16 cellular contexts compared by ENCODE assay signal in genomic region chr11:6609502-6610015, GRCh38. TPM values are rescaled to one million over a fixed set of nuclear protein-coding genes. Genes with fewer than 3 reads are reported as not detected.
DNase-seq lines count a peak whose midpoint lies in the region; ATAC-seq, FAIRE-seq and TF ChIP-seq lines count a peak whose summit lies in the region.
"Had no signal": no experiment of that assay in that cellular context is flagged by ENCODE, and none has a peak within 500 bp of the region (broad histone marks: within the 10 kb centered on the region; RNA-seq: fewer than 3 reads in every experiment).

No MANE protein-coding gene starts in this region.

- DNase-seq in cardiac muscle cell (ENCODE audit: low read depth in 1 of 2, low spot score in 1 of 2) (no peak), cardiac septum (ENCODE audit: low spot score) (no peak), ascending aorta (ENCODE audit: low spot score in 2 of 2) (no peak), uterus (peak in 1 of 2 donors; percentile 29), DMS53 treated with DMSO at 0.1 percent for 48 hours (lab: John Stamatoyannopoulos, UW; ENCODE audit: unreplicated experiment) (no peak), small intestine (no peak), inferior parietal cortex (ENCODE audit: extremely low spot score) (no peak)
- peak in 1 of 10 donors; percentile 2 for DNase-seq in naive thymus-derived CD8-positive, alpha-beta T cell
- DNase-seq: AML-193, hippocampal formation, NCI-H345, SHP77 had no signal

- intact Hi-C loops in cardiac septum (cut with DNase I) (no loop called here), ascending aorta (cut with DNase I) (loop anchor here (5.0 to 10.0 kb wide), 3 partner anchors 292 to 1375 kb away; partner anchors contain the start of genes CNGA4 and EIF3F), uterus (cut with DNase I; ENCODE audit: low total_unique reads) (loop anchor here (10.0 kb wide), 1 partner anchor 75 kb away; the partner anchor contains the start of gene MRPL17)

- H3K9me3 Mint-ChIP-seq in naive thymus-derived CD8-positive, alpha-beta T cell = no peaks in the 10 kb centered on the region

- TF ChIP-seq POLR2A in uterus (IDR thresholded peaks at IDR 0.05) = no peak

- H3K27ac ChIP-seq in cardiac muscle cell (peak overlapping the region; percentile 99), ascending aorta (peak overlapping the region; percentile 95 to 97), uterus (peak overlapping the region; percentile 97 to 99), small intestine (ENCODE audit: low read depth in 1 of 2, low read length in 1 of 2) (peak overlapping the region in 1 of 2 donors; percentile 67)
- H3K27ac ChIP-seq: VCaP had no signal

- TF ChIP-seq CTCF in cardiac muscle cell (IDR thresholded peaks at IDR 0.05; ENCODE audit: low read depth, low read length) (no peak), ascending aorta (IDR thresholded peaks at IDR 0.05) (no peak), uterus (IDR thresholded peaks at IDR 0.05) (no peak)

- H3K4me3 Mint-ChIP-seq in naive thymus-derived CD8-positive, alpha-beta T cell = peak overlapping the region in 7 of 10 donors; percentile 26 to 65 (median 50)

- WGBS in small intestine, 3 donors = 76 to 89% (median 87%) methylated on average over 8 of the region's 8 CpGs

- no peak for ATAC-seq in naive thymus-derived CD8-positive, alpha-beta T cell

- peaks cover 0 to 37% (median 7%) of the 10 kb centered on the region in 3 donors for H3K36me3 Mint-ChIP-seq in naive thymus-derived CD8-positive, alpha-beta T cell

- H3K36me3 ChIP-seq in cardiac muscle cell (peaks cover 34% of the 10 kb centered on the region), ascending aorta (peaks cover 34 to 39% of the 10 kb centered on the region in 2 donors), uterus (no peaks in the 10 kb centered on the region), small intestine (ENCODE audit: control insufficient read depth in 2 of 2, insufficient read depth in 2 of 2, low read length in 2 of 2) (peaks cover 9 to 14% of the 10 kb centered on the region in 2 donors)

- H3K4me1 ChIP-seq in cardiac muscle cell (ENCODE audit: low read depth) = peaks cover 27% of the 10 kb centered on the region
- H3K4me1 ChIP-seq in ascending aorta = peaks cover 25 to 46% of the 10 kb centered on the region in 2 donors
- H3K4me1 ChIP-seq in uterus = peaks cover 13 to 27% of the 10 kb centered on the region in 2 donors
- peaks cover 7 to 8% of the 10 kb centered on the region in 2 donors for H3K4me1 ChIP-seq in small intestine (ENCODE audit: control insufficient read depth in 2 of 2, insufficient read depth in 1 of 2, low read depth in 1 of 2, low read length in 1 of 2)

- H3K27ac Mint-ChIP-seq in naive thymus-derived CD8-positive, alpha-beta T cell = peak overlapping the region in 9 of 10 donors; percentile 49 to 98 (median 81)

- H3K27me3 ChIP-seq in cardiac muscle cell (no peaks in the 10 kb centered on the region), ascending aorta (no peaks in the 10 kb centered on the region), uterus (no peaks in the 10 kb centered on the region), small intestine (ENCODE audit: control insufficient read depth in 2 of 2, insufficient read depth in 2 of 2, low read length in 2 of 2) (no peaks in the 10 kb centered on the region)
- H3K27me3 ChIP-seq: adrenal gland had no signal

- POLR2A ChIA-PET in naive thymus-derived CD8-positive, alpha-beta T cell (lab: Charles Lee) = interaction anchor here (0.7 to 1.9 kb wide), 3 partner anchors 10 to 74 kb away, joined by 3 to 8 read pairs (median 7); partner anchors contain the start of genes MRPL17 and TPP1

- H3K4me3 ChIP-seq in cardiac muscle cell = no peak overlapping the region
- H3K4me3 ChIP-seq in ascending aorta = peak overlapping the region in 1 of 2 donors; percentile 95
- H3K4me3 ChIP-seq in uterus = no peak overlapping the region
- no peak overlapping the region for H3K4me3 ChIP-seq in small intestine (ENCODE audit: low read depth in 1 of 2, low read length in 2 of 2)
- H3K4me3 ChIP-seq: adrenal gland had no signal

- no peaks in the 10 kb centered on the region for H3K27me3 Mint-ChIP-seq in naive thymus-derived CD8-positive, alpha-beta T cell

- H3K4me1 Mint-ChIP-seq in naive thymus-derived CD8-positive, alpha-beta T cell = peaks cover 19 to 45% (median 27%) of the 10 kb centered on the region in 4 donors

- H3K9me3 ChIP-seq in cardiac muscle cell (ENCODE audit: low read depth) (no peaks in the 10 kb centered on the region), ascending aorta (no peaks in the 10 kb centered on the region), uterus (no peaks in the 10 kb centered on the region), small intestine (ENCODE audit: control insufficient read depth, low read depth) (no peaks in the 10 kb centered on the region)
- H3K9me3 ChIP-seq: adrenal gland had no signal

- no peak for FAIRE-seq in small intestine (lab: Jason Lieb, UNC)
- FAIRE-seq: endometrium, GM19239 had no signal

RNA-seq across cellular contexts. Expression of gene TAF10, which starts 2.5 kb away (rescaled TPM):
- total RNA-seq in cardiac muscle cell (72.6 and 113 TPM in 2 replicates), cardiac septum (126 TPM), ascending aorta (76.0 TPM), uterus (100 to 1,000 TPM in 2 of 4 donors, 10 to 100 TPM in 2; 11.5 to 137 (median 67.1) TPM)
- polyA plus RNA-seq in cardiac muscle cell (277 and 316 TPM in 2 replicates), small intestine (100 to 1,000 TPM in 2 of 3 donors, 10 to 100 TPM in 1; 62.6 to 133 (median 114) TPM)
- 100 to 1,000 TPM; 107 to 116 TPM for total RNA-seq in naive thymus-derived CD8-positive, alpha-beta T cell
- 100 to 1,000 TPM; 247 to 332 (median 249) TPM for polyA plus RNA-seq in naive thymus-derived CD8-positive, alpha-beta T cell

RNA-seq across cellular contexts. Expression of gene ILK, which starts 6.0 kb away (rescaled TPM):
- 221 and 259 TPM in 2 replicates for total RNA-seq in cardiac muscle cell
- polyA plus RNA-seq in cardiac muscle cell = 270 and 316 TPM in 2 replicates
- total RNA-seq in cardiac septum = 229 TPM
- total RNA-seq in ascending aorta = 183 TPM
- total RNA-seq in naive thymus-derived CD8-positive, alpha-beta T cell = 10 to 100 TPM; 88.5 to 93.5 TPM
- polyA plus RNA-seq in naive thymus-derived CD8-positive, alpha-beta T cell = 10 to 100 TPM; 63.7 to 72.5 (median 68.5) TPM
- 100 to 1,000 TPM; 205 to 336 (median 279) TPM for total RNA-seq in uterus
- 10 to 100 TPM; 73.9 to 97.3 (median 88.9) TPM for polyA plus RNA-seq in small intestine

RNA-seq across cellular contexts. Expression of gene RRP8, which starts 6.1 kb away (rescaled TPM):
- 20.7 and 27.3 TPM in 2 replicates for total RNA-seq in cardiac muscle cell
- 32.6 and 46.0 TPM in 2 replicates for polyA plus RNA-seq in cardiac muscle cell
- 21.3 TPM for total RNA-seq in cardiac septum
- total RNA-seq in ascending aorta = 9.2 TPM
- 10 to 100 TPM; 35.3 to 35.7 TPM for total RNA-seq in naive thymus-derived CD8-positive, alpha-beta T cell
- polyA plus RNA-seq in naive thymus-derived CD8-positive, alpha-beta T cell = 10 to 100 TPM; 17.8 to 25.9 (median 20.9) TPM
- total RNA-seq in uterus = 10 to 100 TPM; 12.6 to 41.2 (median 26.9) TPM
- 10 to 100 TPM; 15.9 to 28.4 (median 16.0) TPM for polyA plus RNA-seq in small intestine

RNA-seq across cellular contexts. Expression of gene TPP1, which starts 9.7 kb away (rescaled TPM):
- 13.2 and 27.8 TPM in 2 replicates for total RNA-seq in cardiac muscle cell
- polyA plus RNA-seq in cardiac muscle cell = 28.0 and 36.8 TPM in 2 replicates
- 72.0 TPM for total RNA-seq in cardiac septum
- total RNA-seq in ascending aorta = 96.7 TPM
- total RNA-seq in naive thymus-derived CD8-positive, alpha-beta T cell = 100 to 1,000 TPM; 130 TPM
- polyA plus RNA-seq in naive thymus-derived CD8-positive, alpha-beta T cell = 100 to 1,000 TPM in 1 of 3 donors, 10 to 100 TPM in 2; 84.8 to 107 (median 85.1) TPM
- 10 to 100 TPM; 27.1 to 74.9 (median 40.7) TPM for total RNA-seq in uterus
- 10 to 100 TPM; 25.4 to 43.9 (median 25.5) TPM for polyA plus RNA-seq in small intestine

RNA-seq across cellular contexts. Expression of gene DCHS1, which starts 46.0 kb away (rescaled TPM):
- total RNA-seq in cardiac muscle cell = 45.8 and 60.2 TPM in 2 replicates
- 16.0 and 19.8 TPM in 2 replicates for polyA plus RNA-seq in cardiac muscle cell
- total RNA-seq in cardiac septum = 9.2 TPM
- total RNA-seq in ascending aorta = 58.0 TPM
- 10 to 100 TPM; 14.4 to 14.9 TPM for total RNA-seq in naive thymus-derived CD8-positive, alpha-beta T cell
- 1 to 10 TPM; 2.2 to 6.1 (median 2.9) TPM for polyA plus RNA-seq in naive thymus-derived CD8-positive, alpha-beta T cell
- 100 to 1,000 TPM in 1 of 4 donors, 10 to 100 TPM in 3; 26.8 to 125 (median 73.6) TPM for total RNA-seq in uterus
- 1 to 10 TPM in 1 of 3 donors, under 1 TPM in 2; under 0.01 to 7.0 (median 0.27) TPM for polyA plus RNA-seq in small intestine
